Comparison of ENCODE assay signal across 1 cellular context in the genomic region with DNA sequence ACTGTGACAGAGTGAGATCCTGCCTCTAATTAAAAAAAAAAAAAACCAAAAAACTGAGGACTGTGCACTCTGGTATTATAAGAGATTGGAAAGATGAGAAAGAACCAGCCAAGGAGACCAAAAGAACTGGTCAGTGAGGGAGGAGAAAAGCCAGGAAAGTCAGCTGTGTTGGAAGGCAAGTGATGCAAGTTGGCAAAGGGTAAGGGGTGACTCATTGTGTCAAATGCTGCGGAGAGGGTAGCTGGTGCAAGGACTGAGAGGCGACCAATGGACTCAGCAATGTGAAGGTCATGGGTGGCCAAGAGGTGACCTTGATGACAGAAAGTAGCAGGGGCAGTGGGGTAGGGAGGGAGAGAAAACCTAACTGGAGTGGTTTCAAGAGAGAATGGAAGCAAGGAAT.
A peak's percentile ranks its signal among the peaks of the same experiment; 100 is the strongest.
TF ChIP-seq lines count a peak whose summit lies in the region.

No MANE protein-coding gene starts in this region.

TF ChIP-seq in HepG2, 621 proteins besides CTCF, POLR2A, EP300 and RAD21:
- no peak for TF ChIP-seq ZNF616 (CRISPR knock-in tag; IDR thresholded peaks at IDR 0.05; ENCODE audit: low read depth)
- TF ChIP-seq, protein P1, sequence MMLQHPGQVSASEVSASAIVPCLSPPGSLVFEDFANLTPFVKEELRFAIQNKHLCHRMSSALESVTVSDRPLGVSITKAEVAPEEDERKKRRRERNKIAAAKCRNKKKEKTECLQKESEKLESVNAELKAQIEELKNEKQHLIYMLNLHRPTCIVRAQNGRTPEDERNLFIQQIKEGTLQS (CRISPR knock-in tag; IDR thresholded peaks at IDR 0.05) = 0 out of 2 replicates have a peak, but pooled peaks have one; percentile 19
- TF ChIP-seq ZNF3 (CRISPR knock-in tag; IDR thresholded peaks at IDR 0.05) = no peak
- no peak for TF ChIP-seq ZNF780A (CRISPR knock-in tag; IDR thresholded peaks at IDR 0.05)
- TF ChIP-seq, protein P2, sequence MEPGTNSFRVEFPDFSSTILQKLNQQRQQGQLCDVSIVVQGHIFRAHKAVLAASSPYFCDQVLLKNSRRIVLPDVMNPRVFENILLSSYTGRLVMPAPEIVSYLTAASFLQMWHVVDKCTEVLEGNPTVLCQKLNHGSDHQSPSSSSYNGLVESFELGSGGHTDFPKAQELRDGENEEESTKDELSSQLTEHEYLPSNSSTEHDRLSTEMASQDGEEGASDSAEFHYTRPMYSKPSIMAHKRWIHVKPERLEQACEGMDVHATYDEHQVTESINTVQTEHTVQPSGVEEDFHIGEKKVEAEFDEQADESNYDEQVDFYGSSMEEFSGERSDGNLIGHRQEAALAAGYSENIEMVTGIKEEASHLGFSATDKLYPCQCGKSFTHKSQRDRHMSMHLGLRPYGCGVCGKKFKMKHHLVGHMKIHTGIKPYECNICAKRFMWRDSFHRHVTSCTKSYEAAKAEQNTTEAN (CRISPR knock-in tag; conservative IDR thresholded peaks at IDR 0.05) = no peak
- TF ChIP-seq FOSL2 (CRISPR knock-in tag; IDR thresholded peaks at IDR 0.05) = peak; percentile 87
- TF ChIP-seq FOXK1 (CRISPR knock-in tag; IDR thresholded peaks at IDR 0.05; ENCODE audit: borderline replicate concordance, low read depth) = no peak
- TF ChIP-seq DPF2 (CRISPR knock-in tag; IDR thresholded peaks at IDR 0.05; ENCODE audit: borderline replicate concordance, low read depth) = no peak
- TF ChIP-seq, protein P3, sequence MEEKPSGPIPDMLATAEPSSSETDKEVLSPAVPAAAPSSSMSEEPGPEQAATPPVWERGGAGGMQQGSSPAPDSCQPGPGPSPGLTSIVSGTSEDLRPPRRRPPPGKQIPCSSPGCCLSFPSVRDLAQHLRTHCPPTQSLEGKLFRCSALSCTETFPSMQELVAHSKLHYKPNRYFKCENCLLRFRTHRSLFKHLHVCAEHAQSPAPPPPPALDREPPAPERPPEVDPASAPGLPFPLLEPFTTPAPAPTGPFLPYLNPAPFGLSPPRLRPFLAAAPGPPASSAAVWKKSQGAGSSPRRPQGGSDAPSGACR (CRISPR knock-in tag; IDR thresholded peaks at IDR 0.05) = no peak
- no peak for TF ChIP-seq ATM (IDR thresholded peaks at IDR 0.05; ENCODE audit: borderline replicate concordance)
- TF ChIP-seq JUNB (CRISPR knock-in tag; IDR thresholded peaks at IDR 0.05; ENCODE audit: borderline replicate concordance) = 0 out of 2 replicates have a peak, but pooled peaks have one; percentile 12
- TF ChIP-seq, protein P4, sequence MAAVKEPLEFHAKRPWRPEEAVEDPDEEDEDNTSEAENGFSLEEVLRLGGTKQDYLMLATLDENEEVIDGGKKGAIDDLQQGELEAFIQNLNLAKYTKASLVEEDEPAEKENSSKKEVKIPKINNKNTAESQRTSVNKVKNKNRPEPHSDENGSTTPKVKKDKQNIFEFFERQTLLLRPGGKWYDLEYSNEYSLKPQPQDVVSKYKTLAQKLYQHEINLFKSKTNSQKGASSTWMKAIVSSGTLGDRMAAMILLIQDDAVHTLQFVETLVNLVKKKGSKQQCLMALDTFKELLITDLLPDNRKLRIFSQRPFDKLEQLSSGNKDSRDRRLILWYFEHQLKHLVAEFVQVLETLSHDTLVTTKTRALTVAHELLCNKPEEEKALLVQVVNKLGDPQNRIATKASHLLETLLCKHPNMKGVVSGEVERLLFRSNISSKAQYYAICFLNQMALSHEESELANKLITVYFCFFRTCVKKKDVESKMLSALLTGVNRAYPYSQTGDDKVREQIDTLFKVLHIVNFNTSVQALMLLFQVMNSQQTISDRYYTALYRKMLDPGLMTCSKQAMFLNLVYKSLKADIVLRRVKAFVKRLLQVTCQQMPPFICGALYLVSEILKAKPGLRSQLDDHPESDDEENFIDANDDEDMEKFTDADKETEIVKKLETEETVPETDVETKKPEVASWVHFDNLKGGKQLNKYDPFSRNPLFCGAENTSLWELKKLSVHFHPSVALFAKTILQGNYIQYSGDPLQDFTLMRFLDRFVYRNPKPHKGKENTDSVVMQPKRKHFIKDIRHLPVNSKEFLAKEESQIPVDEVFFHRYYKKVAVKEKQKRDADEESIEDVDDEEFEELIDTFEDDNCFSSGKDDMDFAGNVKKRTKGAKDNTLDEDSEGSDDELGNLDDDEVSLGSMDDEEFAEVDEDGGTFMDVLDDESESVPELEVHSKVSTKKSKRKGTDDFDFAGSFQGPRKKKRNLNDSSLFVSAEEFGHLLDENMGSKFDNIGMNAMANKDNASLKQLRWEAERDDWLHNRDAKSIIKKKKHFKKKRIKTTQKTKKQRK (IDR thresholded peaks at IDR 0.05; ENCODE audit: low read length) = no peak
- TF ChIP-seq THAP11 (CRISPR knock-in tag; IDR thresholded peaks at IDR 0.05) = no peak
- peak; percentile 46; the same call in 1 of the 2 replicates for TF ChIP-seq CEBPB (IDR thresholded peaks at IDR 0.05; ENCODE audit: borderline replicate concordance, low read depth, low read length)
- no peak for TF ChIP-seq ARNTL (CRISPR knock-in tag; IDR thresholded peaks at IDR 0.05)
- TF ChIP-seq ZNF562 (CRISPR knock-in tag; IDR thresholded peaks at IDR 0.05; ENCODE audit: borderline replicate concordance) = no peak
- TF ChIP-seq, protein P5, sequence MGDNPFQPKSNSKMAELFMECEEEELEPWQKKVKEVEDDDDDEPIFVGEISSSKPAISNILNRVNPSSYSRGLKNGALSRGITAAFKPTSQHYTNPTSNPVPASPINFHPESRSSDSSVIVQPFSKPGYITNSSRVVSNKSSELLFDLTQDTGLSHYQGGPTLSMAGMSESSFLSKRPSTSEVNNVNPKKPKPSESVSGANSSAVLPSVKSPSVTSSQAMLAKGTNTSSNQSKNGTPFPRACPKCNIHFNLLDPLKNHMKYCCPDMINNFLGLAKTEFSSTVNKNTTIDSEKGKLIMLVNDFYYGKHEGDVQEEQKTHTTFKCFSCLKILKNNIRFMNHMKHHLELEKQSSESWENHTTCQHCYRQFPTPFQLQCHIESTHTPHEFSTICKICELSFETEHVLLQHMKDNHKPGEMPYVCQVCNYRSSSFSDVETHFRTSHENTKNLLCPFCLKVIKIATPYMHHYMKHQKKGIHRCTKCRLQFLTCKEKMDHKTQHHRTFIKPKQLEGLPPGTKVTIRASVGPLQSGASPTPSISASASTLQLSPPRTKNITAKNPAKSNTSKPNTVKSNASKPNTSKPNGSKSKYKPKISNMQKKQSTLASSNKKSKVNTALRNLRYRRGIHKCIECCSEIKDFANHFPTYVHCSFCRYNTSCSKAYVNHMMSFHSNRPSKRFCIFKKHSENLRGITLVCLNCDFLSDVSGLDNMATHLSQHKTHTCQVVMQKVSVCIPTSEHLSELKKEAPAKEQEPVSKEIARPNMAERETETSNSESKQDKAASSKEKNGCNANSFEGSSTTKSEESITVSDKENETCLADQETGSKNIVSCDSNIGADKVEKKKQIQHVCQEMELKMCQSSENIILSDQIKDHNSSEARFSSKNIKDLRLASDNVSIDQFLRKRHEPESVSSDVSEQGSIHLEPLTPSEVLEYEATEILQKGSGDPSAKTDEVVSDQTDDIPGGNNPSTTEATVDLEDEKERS (CRISPR knock-in tag; IDR thresholded peaks at IDR 0.05) = no peak
- no peak for TF ChIP-seq ZFP62 (CRISPR knock-in tag; IDR thresholded peaks at IDR 0.05)
- no peak for TF ChIP-seq ATAD3A (CRISPR knock-in tag; IDR thresholded peaks at IDR 0.05)
- TF ChIP-seq ESRRA (CRISPR knock-in tag; IDR thresholded peaks at IDR 0.05; ENCODE audit: low read depth) = peak; percentile 85
- TF ChIP-seq, protein P6, sequence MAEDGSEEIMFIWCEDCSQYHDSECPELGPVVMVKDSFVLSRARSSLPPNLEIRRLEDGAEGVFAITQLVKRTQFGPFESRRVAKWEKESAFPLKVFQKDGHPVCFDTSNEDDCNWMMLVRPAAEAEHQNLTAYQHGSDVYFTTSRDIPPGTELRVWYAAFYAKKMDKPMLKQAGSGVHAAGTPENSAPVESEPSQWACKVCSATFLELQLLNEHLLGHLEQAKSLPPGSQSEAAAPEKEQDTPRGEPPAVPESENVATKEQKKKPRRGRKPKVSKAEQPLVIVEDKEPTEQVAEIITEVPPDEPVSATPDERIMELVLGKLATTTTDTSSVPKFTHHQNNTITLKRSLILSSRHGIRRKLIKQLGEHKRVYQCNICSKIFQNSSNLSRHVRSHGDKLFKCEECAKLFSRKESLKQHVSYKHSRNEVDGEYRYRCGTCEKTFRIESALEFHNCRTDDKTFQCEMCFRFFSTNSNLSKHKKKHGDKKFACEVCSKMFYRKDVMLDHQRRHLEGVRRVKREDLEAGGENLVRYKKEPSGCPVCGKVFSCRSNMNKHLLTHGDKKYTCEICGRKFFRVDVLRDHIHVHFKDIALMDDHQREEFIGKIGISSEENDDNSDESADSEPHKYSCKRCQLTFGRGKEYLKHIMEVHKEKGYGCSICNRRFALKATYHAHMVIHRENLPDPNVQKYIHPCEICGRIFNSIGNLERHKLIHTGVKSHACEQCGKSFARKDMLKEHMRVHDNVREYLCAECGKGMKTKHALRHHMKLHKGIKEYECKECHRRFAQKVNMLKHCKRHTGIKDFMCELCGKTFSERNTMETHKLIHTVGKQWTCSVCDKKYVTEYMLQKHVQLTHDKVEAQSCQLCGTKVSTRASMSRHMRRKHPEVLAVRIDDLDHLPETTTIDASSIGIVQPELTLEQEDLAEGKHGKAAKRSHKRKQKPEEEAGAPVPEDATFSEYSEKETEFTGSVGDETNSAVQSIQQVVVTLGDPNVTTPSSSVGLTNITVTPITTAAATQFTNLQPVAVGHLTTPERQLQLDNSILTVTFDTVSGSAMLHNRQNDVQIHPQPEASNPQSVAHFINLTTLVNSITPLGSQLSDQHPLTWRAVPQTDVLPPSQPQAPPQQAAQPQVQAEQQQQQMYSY (CRISPR knock-in tag; IDR thresholded peaks at IDR 0.05) = no peak
- TF ChIP-seq AGO1 (IDR thresholded peaks at IDR 0.05; ENCODE audit: low read depth, low read length, poor library complexity, severe bottlenecking) = no peak
- no peak for TF ChIP-seq ZNF766 (CRISPR knock-in tag; IDR thresholded peaks at IDR 0.05; ENCODE audit: borderline replicate concordance)
- TF ChIP-seq ZNF572 (CRISPR knock-in tag; IDR thresholded peaks at IDR 0.05) = no peak
